9 cellular contexts compared by ENCODE assay signal in genomic region chr11:112227471-112227870, GRCh38. TPM values are rescaled to one million over a fixed set of nuclear protein-coding genes. Genes with fewer than 3 reads are reported as not detected.
A peak's percentile ranks its signal among the peaks of the same experiment; 100 is the strongest.
DNase-seq lines count a peak whose midpoint lies in the region; ATAC-seq, FAIRE-seq and TF ChIP-seq lines count a peak whose summit lies in the region.
"Had no signal": no experiment of that assay in that cellular context is flagged by ENCODE, and none has a peak within 500 bp of the region (broad histone marks: within the 10 kb centered on the region; RNA-seq: fewer than 3 reads in every experiment).

No MANE protein-coding gene starts in this region.

- H3K27me3 ChIP-seq in HUES6 (ENCODE audit: control insufficient read depth, insufficient read depth, low read length) (peaks cover 10% of the 10 kb centered on the region; the same call in 1 of the 2 replicates), mucosa of rectum (ENCODE audit: control insufficient read depth in 2 of 2, insufficient read depth in 2 of 2, low read length in 2 of 2) (no peaks in the 10 kb centered on the region)

- TF ChIP-seq EP300 in A549 (IDR thresholded peaks at IDR 0.05) = no peak

- ATAC-seq in A549 = no peak
- ATAC-seq in GM18861 (IDR thresholded peaks at IDR 0.05; ENCODE audit: unreplicated experiment) = no peak

- no peak for DNase-seq in A549 (ENCODE audit: low read depth in 1 of 2, low spot score in 1 of 2)
- DNase-seq in cardiac fibroblast (ENCODE audit: low read depth in 2 of 2) = no peak
- DNase-seq in GM19239 (ENCODE audit: insufficient read length, low spot score) = no peak
- no peak for DNase-seq in NCI-H1092 treated with DMSO at 0.1 percent for 48 hours (lab: John Stamatoyannopoulos, UW)
- no peak for DNase-seq in globus pallidus (ENCODE audit: low spot score)
- DNase-seq: Right ventricle myocardium superior had no signal

- H3K9me3 ChIP-seq in A549 = no peaks in the 10 kb centered on the region
- H3K9me3 ChIP-seq in HUES6 (ENCODE audit: control insufficient read depth, insufficient read depth, low read depth, low read length) = no peaks in the 10 kb centered on the region
- H3K9me3 ChIP-seq in mucosa of rectum (ENCODE audit: control insufficient read depth in 2 of 2, low read length in 2 of 2) = no peaks in the 10 kb centered on the region

- no peak for TF ChIP-seq POLR2A in A549 (IDR thresholded peaks at IDR 0.05; ENCODE audit: low read length)

- CTCF ChIA-PET in A549 (lab: Yijun Ruan, JAX) = interaction anchor here (0.6 kb wide), 1 partner anchor 63 kb away, joined by 4 read pairs; the partner anchor contains the start of gene IL18

- TF ChIP-seq RAD21 in A549 (conservative IDR thresholded peaks at IDR 0.05 in 1 of 2, IDR thresholded peaks at IDR 0.05 in 1 of 2) = no peak

- H3K27ac ChIP-seq in A549 (peak overlapping the region; percentile 99 to 100; a peak in 5 of 6 replicates), HUES6 (ENCODE audit: low read depth, low read length) (no peak overlapping the region), mucosa of rectum (ENCODE audit: low read depth in 2 of 2, low read length in 2 of 2) (peak overlapping the region in 1 of 2 donors; percentile 99)

- 59% methylated on average over 4 of the region's 4 CpGs for WGBS in A549 (ENCODE audit: missing lambda C conversion rate)

- peak overlapping the region; percentile 97 for H3K4me2 ChIP-seq in A549

- TF ChIP-seq CTCF in A549 (IDR thresholded peaks at IDR 0.05) (no peak), cardiac fibroblast (IDR thresholded peaks at IDR 0.05; ENCODE audit: low read depth, low read length) (no peak)

- peaks cover 16% of the 10 kb centered on the region for H3K4me1 ChIP-seq in A549
- 0 out of 2 replicates have a peak, but pooled peaks cover 3% of the 10 kb centered on the region for H3K4me1 ChIP-seq in HUES6 (ENCODE audit: control insufficient read depth, insufficient read depth, low read length)
- peaks cover 5 to 9% of the 10 kb centered on the region in 2 donors for H3K4me1 ChIP-seq in mucosa of rectum (ENCODE audit: control insufficient read depth in 2 of 2, insufficient read depth in 2 of 2, low read length in 2 of 2)

- POLR2A ChIA-PET in A549 (lab: Yijun Ruan, JAX) = interaction anchor here (1.0 kb wide), 1 partner anchor 24 kb away, joined by 3 read pairs; no protein-coding TSS in a partner anchor

- H3K4me3 ChIP-seq in A549 (peak overlapping the region; percentile 80), HUES6 (ENCODE audit: low read depth, low read length) (peak overlapping the region; percentile 97), cardiac fibroblast (replicated peaks in 1 of 2; ENCODE audit: low read depth in 2 of 2, low read length in 2 of 2) (peak overlapping the region; percentile 79 to 89), mucosa of rectum (ENCODE audit: low read length in 2 of 2) (peak overlapping the region; percentile 92 to 98)

- H3K9ac ChIP-seq in HUES6 (ENCODE audit: low read length) (no peak overlapping the region), mucosa of rectum (ENCODE audit: low read depth in 1 of 2, low read length in 2 of 2) (peak overlapping the region in 1 of 2 donors; percentile 97)

- peaks cover 33% of the 10 kb centered on the region for H3K36me3 ChIP-seq in HUES6 (ENCODE audit: control insufficient read depth, insufficient read depth, low read length)
- peaks cover 6 to 18% of the 10 kb centered on the region in 2 donors for H3K36me3 ChIP-seq in mucosa of rectum (ENCODE audit: control insufficient read depth in 2 of 2, insufficient read depth in 2 of 2, low read length in 2 of 2)

- FAIRE-seq in A549 (lab: Jason Lieb, UNC) (no peak), GM19239 (lab: Jason Lieb, UNC) (no peak)

TF ChIP-seq in A549, 52 proteins besides CTCF, POLR2A, EP300 and RAD21 (continues in another document):
- TF ChIP-seq CHD4 (IDR thresholded peaks at IDR 0.05; ENCODE audit: borderline replicate concordance) = no peak
- no peak for TF ChIP-seq BHLHE40 (IDR thresholded peaks at IDR 0.05; ENCODE audit: low read depth, low read length)
- no peak for TF ChIP-seq REST (IDR thresholded peaks at IDR 0.05)
- no peak for TF ChIP-seq SMC3 (IDR thresholded peaks at IDR 0.05)
- TF ChIP-seq PBX3 (IDR thresholded peaks at IDR 0.05) = no peak
- no peak for TF ChIP-seq ZSCAN20 (CRISPR knock-in tag; IDR thresholded peaks at IDR 0.05)
- TF ChIP-seq KDM1A (IDR thresholded peaks at IDR 0.05; ENCODE audit: low read depth) = no peak
- no peak for TF ChIP-seq RFX5 (IDR thresholded peaks at IDR 0.05)
- no peak for TF ChIP-seq FOSB (CRISPR knock-in tag; IDR thresholded peaks at IDR 0.05)
- no peak for TF ChIP-seq HDAC2 (IDR thresholded peaks at IDR 0.05)
- TF ChIP-seq KDM5A (IDR thresholded peaks at IDR 0.05) = no peak
- no peak for TF ChIP-seq ELK1 (IDR thresholded peaks at IDR 0.05; ENCODE audit: low read depth, low read length)
- no peak for TF ChIP-seq EHMT2 (IDR thresholded peaks at IDR 0.05; ENCODE audit: low read depth)
- TF ChIP-seq RCOR1 (IDR thresholded peaks at IDR 0.05; ENCODE audit: low read depth, low read length) = no peak
- no peak for TF ChIP-seq EHF (CRISPR knock-in tag; IDR thresholded peaks at IDR 0.05)
- TF ChIP-seq ATOH8 (CRISPR knock-in tag; IDR thresholded peaks at IDR 0.05; ENCODE audit: low read depth) = no peak

RNA-seq across cellular contexts. Expression of gene PTS, which starts 1.2 kb away (rescaled TPM):
- polyA plus RNA-seq in A549 (2011; rRNA removed) (34.0 and 48.5 TPM in 2 replicates), A549 (2017; fragmentation: RNase III; extraction: RNeasy Plus Mini Kit Qiagen cat#74134 plus additional on column Dnase treatment) (33.6 to 34.4 TPM (median 33.9 TPM) in 3 replicates)
- 25.1 and 32.3 TPM in 2 replicates for polyA plus RNA-seq in A549 (2012; cell fraction: cytosol; rRNA removed)
- 11.3 and 20.6 TPM in 2 replicates for polyA plus RNA-seq in A549 (2012; cell fraction: nucleus; rRNA removed)
- polyA minus RNA-seq in A549 (2011; rRNA and poly(A)+ RNA removed) = 7.6 and 10.5 TPM in 2 replicates

RNA-seq across cellular contexts. Expression of gene PLET1, which starts 33.2 kb away (rescaled TPM):
- polyA plus RNA-seq in A549 (2011; rRNA removed) = not detected in 2 replicates
- not detected in 2 replicates for polyA plus RNA-seq in A549 (2012; cell fraction: cytosol; rRNA removed)
- polyA plus RNA-seq in A549 (2012; cell fraction: nucleus; rRNA removed) = not detected in 2 replicates
- polyA plus RNA-seq in A549 (2017; fragmentation: RNase III; extraction: RNeasy Plus Mini Kit Qiagen cat#74134 plus additional on column Dnase treatment) = not detected in 3 replicates
- 0.17 TPM in 1 of 2 replicates, not detected in the other for polyA minus RNA-seq in A549 (2011; rRNA and poly(A)+ RNA removed)

RNA-seq across cellular contexts. Expression of gene BCO2, which starts 52.2 kb away (rescaled TPM):
- polyA plus RNA-seq in A549 (2011; rRNA removed) = 1.9 and 2.1 TPM in 2 replicates
- 0.25 and 0.28 TPM in 2 replicates for polyA plus RNA-seq in A549 (2012; cell fraction: cytosol; rRNA removed)
- polyA plus RNA-seq in A549 (2012; cell fraction: nucleus; rRNA removed) = 0.47 and 0.49 TPM in 2 replicates
- polyA plus RNA-seq in A549 (2017; fragmentation: RNase III; extraction: RNeasy Plus Mini Kit Qiagen cat#74134 plus additional on column Dnase treatment) = 0.79 to 1.8 TPM (median 1.3 TPM) in 3 replicates
- polyA minus RNA-seq in A549 (2011; rRNA and poly(A)+ RNA removed) = 0.58 and 0.63 TPM in 2 replicates
